9 cellular contexts compared by ENCODE assay signal in the genomic region with DNA sequence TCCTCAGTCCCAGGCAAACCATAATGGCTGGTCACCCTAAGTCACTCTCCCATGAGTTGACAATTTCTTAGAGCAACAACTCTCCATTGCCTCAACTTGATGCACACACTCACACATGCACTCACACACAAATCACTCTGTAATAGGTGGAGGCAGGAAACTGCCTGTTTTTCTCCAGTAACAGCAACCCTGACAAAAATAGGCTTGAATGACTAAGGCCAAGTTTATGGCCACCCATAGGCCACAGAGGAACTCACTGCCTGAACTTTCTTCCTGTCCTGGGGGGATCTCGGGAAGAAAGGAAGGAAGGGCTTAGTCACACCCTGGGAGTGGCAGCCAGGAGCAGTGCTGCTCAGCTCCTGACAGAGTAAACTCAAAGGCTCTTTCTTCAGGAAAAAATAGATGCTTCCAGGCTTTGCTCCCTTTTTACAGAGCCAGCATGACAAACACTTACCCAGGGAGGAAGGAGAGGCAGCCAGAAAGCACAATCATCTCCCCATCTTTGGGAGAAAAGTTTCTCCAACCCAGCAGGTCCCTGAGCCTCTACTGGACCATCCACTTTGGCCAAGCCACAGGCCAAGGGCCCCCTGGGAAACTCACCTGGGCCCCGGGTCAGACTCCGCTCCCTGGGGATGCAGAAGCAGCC. TPM values are rescaled to one million over a fixed set of nuclear protein-coding genes. Genes with fewer than 3 reads are reported as not detected.
DNase-seq lines count a peak whose midpoint lies in the region; ATAC-seq and TF ChIP-seq lines count a peak whose summit lies in the region.
"Had no signal": no experiment of that assay in that cellular context is flagged by ENCODE, and none has a peak within 500 bp of the region (broad histone marks: within the 10 kb centered on the region; RNA-seq: fewer than 3 reads in every experiment).

No MANE protein-coding gene starts in this region.

- peaks cover 0 to 9% (median 6%) of the 10 kb centered on the region in 5 donors for H3K27me3 Mint-ChIP-seq in naive thymus-derived CD8-positive, alpha-beta T cell

- no peak for ATAC-seq in naive thymus-derived CD8-positive, alpha-beta T cell
- no peak for ATAC-seq in GM21619 (IDR thresholded peaks at IDR 0.05; ENCODE audit: unreplicated experiment)

- peak; percentile 12 for TF ChIP-seq CTCF in left ventricle myocardium inferior (IDR thresholded peaks at IDR 0.05; ENCODE audit: borderline replicate concordance)

- peaks cover 12% of the 10 kb centered on the region for H3K9me3 ChIP-seq in left ventricle myocardium inferior (replicated peaks)

- no peaks in the 10 kb centered on the region for H3K36me3 ChIP-seq in left ventricle myocardium inferior

- no peak overlapping the region for H3K27ac Mint-ChIP-seq in naive thymus-derived CD8-positive, alpha-beta T cell
- H3K27ac Mint-ChIP-seq: memory B cell had no signal

- H3K36me3 Mint-ChIP-seq in naive thymus-derived CD8-positive, alpha-beta T cell = peaks cover 0 to 15% (median 0%) of the 10 kb centered on the region in 3 donors

- intact Hi-C loops in left ventricle myocardium inferior (cut with micrococcal nuclease) = no loop called here

- H3K4me3 Mint-ChIP-seq in naive thymus-derived CD8-positive, alpha-beta T cell = no peak overlapping the region
- H3K4me3 Mint-ChIP-seq: memory B cell had no signal

- H3K4me3 ChIP-seq in left ventricle myocardium inferior (peak overlapping the region; percentile 40), skin epidermis (no peak overlapping the region)

- peaks cover 0 to 27% (median 10%) of the 10 kb centered on the region in 9 donors for H3K9me3 Mint-ChIP-seq in naive thymus-derived CD8-positive, alpha-beta T cell

- POLR2A ChIA-PET in naive thymus-derived CD8-positive, alpha-beta T cell (lab: Charles Lee) = no interaction called here

- no peaks in the 10 kb centered on the region for H3K27me3 ChIP-seq in left ventricle myocardium inferior (ENCODE audit: low read depth)

- DNase-seq in H4 (ENCODE audit: low spot score) = peak; percentile 86
- peak; percentile 72 for DNase-seq in UCSD-AML1 (lab: John Stamatoyannopoulos, UW; ENCODE audit: unreplicated experiment)
- DNase-seq in left ventricle myocardium inferior = no peak
- no peak for DNase-seq in NCI-H524 treated with DMSO at 0.1 percent for 48 hours (lab: John Stamatoyannopoulos, UW)
- DNase-seq in naive thymus-derived CD8-positive, alpha-beta T cell = no peak
- no peak for DNase-seq in T-helper 9 cell

- peaks cover 64% of the 10 kb centered on the region for H3K4me1 ChIP-seq in left ventricle myocardium inferior

- H3K4me1 Mint-ChIP-seq in naive thymus-derived CD8-positive, alpha-beta T cell = no peaks in the 10 kb centered on the region
- H3K4me1 Mint-ChIP-seq: memory B cell had no signal

- H3K27ac ChIP-seq in left ventricle myocardium inferior (replicated peaks) = peak overlapping the region; percentile 93
- H3K27ac ChIP-seq in skin epidermis = peak overlapping the region in 19 of 21 experiments; percentile 19 to 88 (median 71)

RNA-seq across cellular contexts. Expression of a gene that starts 0.4 kb away (rescaled TPM):
- 0.95 and 2.1 TPM in 2 replicates for total RNA-seq in H4 (2014; rRNA removed; shearing (Covaris generic))
- 9.4 TPM for total RNA-seq in left ventricle myocardium inferior
- not detected for total RNA-seq in naive thymus-derived CD8-positive, alpha-beta T cell
- polyA plus RNA-seq in naive thymus-derived CD8-positive, alpha-beta T cell = not detected

Comparison
In these comparisons a context has a peak if more than half of its experiments do, and no peak if none do; other contexts are left out.
1. DNase-seq: peak in H4 (single experiment) and UCSD-AML1 (single experiment); none in left ventricle myocardium inferior (single experiment), NCI-H524 treated with DMSO at 0.1 percent for 48 hours (single experiment), naive thymus-derived CD8-positive, alpha-beta T cell (0 of 10) and T-helper 9 cell (single experiment).